In genomic region chr17:47219621-47220475, GRCh38 we compare ENCODE assay signal across 21 cellular contexts. TPM values are rescaled to one million over a fixed set of nuclear protein-coding genes. Genes with fewer than 3 reads are reported as not detected.
DNase-seq lines count a peak whose midpoint lies in the region; ATAC-seq and TF ChIP-seq lines count a peak whose summit lies in the region.
"Had no signal": no experiment of that assay in that cellular context is flagged by ENCODE, and none has a peak within 500 bp of the region (broad histone marks: within the 10 kb centered on the region; RNA-seq: fewer than 3 reads in every experiment).

No MANE protein-coding gene starts in this region.

- POLR2A ChIA-PET in activated CD8-positive, alpha-beta T cell treated with anti-CD3 and anti-CD28 coated beads for 36 hours (lab: Charles Lee): interaction anchor here (0.6 to 3.0 kb wide), 9 partner anchors 10 to 113 kb away, joined by 3 to 14 read pairs (median 3); no protein-coding TSS in a partner anchor

- no peak overlapping the region for H3K27ac ChIP-seq in DND-41 (ENCODE audit: low read length)
- peak overlapping the region in 7 of 12 donors; percentile 2 to 71 (median 37) for H3K27ac ChIP-seq in heart left ventricle
- no peak overlapping the region for H3K27ac ChIP-seq in neural cell (ENCODE audit: low read length)
- H3K27ac ChIP-seq: brain microvascular endothelial cell, dorsolateral prefrontal cortex, SJCRH30 had no signal

- CTCF ChIA-PET in activated CD8-positive, alpha-beta T cell treated with anti-CD3 and anti-CD28 coated beads for 36 hours (lab: Charles Lee): interaction anchor here (0.7 to 3.2 kb wide), 4 partner anchors 10 to 97 kb away, joined by 3 to 21 read pairs (median 5); no protein-coding TSS in a partner anchor

- no peaks in the 10 kb centered on the region for H3K36me3 Mint-ChIP-seq in activated CD8-positive, alpha-beta T cell treated with anti-CD3 and anti-CD28 coated beads for 36 hours (ENCODE audit: low read depth)
- peaks cover 4% of the 10 kb centered on the region for H3K36me3 Mint-ChIP-seq in type B pancreatic cell

- H3K36me3 ChIP-seq in DND-41 (ENCODE audit: insufficient read depth, low read length) (no peaks in the 10 kb centered on the region), heart left ventricle (no peaks in the 10 kb centered on the region), neural cell (ENCODE audit: insufficient read depth, low read length) (no peaks in the 10 kb centered on the region)
- H3K36me3 ChIP-seq: BE2C, brain microvascular endothelial cell, SJCRH30 had no signal

- no peak overlapping the region for H3K9ac ChIP-seq in DND-41 (ENCODE audit: low read depth, low read length)
- no peak overlapping the region for H3K9ac ChIP-seq in neural cell (ENCODE audit: low read length)

- H3K4me2 ChIP-seq in DND-41 (ENCODE audit: insufficient read depth, low read length): peak overlapping the region; percentile 0; the same call in 1 of the 2 replicates
- H3K4me2 ChIP-seq in neural cell (ENCODE audit: low read length): peak overlapping the region; percentile 56

- 72 to 74% (median 74%) methylated on average over 21 of the region's 21 CpGs for WGBS in heart left ventricle, 4 donors

- DNase-seq in DND-41 (no peak), heart left ventricle (no peak), AG20443 (ENCODE audit: low spot score) (no peak), type B pancreatic cell (ENCODE audit: extremely low spot score, unreplicated experiment) (no peak), mucosa of gallbladder (ENCODE audit: low spot score) (no peak)
- no peak for DNase-seq in activated CD8-positive, alpha-beta T cell treated with anti-CD3 and anti-CD28 coated beads for 36 hours
- DNase-seq: activated CD8-positive, alpha-beta memory T cell treated with anti-CD3 and anti-CD28 coated beads, Interleukin-2, amount 50 U/mL, for 48 hours; activated naive CD4-positive, alpha-beta T cell treated with anti-CD3 and anti-CD28 coated beads, Interleukin-2, amount 50 U/mL, for 16 hours; brain microvascular endothelial cell; DMS 273 treated with DMSO at 0.1 percent for 48 hours; dorsolateral prefrontal cortex; GF-D8; HFFc6; NCI-H1105; NCI-H69 had no signal

- TF ChIP-seq POLR2A in heart left ventricle (IDR thresholded peaks at IDR 0.05): no peak

- H2AFZ ChIP-seq in DND-41 (ENCODE audit: low read depth, low read length) (no peak overlapping the region), neural cell (ENCODE audit: low read depth, low read length) (no peak overlapping the region)

- no peaks in the 10 kb centered on the region for H3K9me2 ChIP-seq in neural cell (ENCODE audit: insufficient read depth, low read length)

- TF ChIP-seq EP300 in neural cell (conservative IDR thresholded peaks at IDR 0.05; ENCODE audit: poor library complexity, severe bottlenecking): no peak

- intact Hi-C loops in activated CD8-positive, alpha-beta T cell treated with anti-CD3 and anti-CD28 coated beads for 36 hours (cut with micrococcal nuclease): no loop called here
- intact Hi-C loops in heart left ventricle (cut with DNase I): loop anchor here in 1 of 10 donors (10.0 kb wide), 1 partner anchor 585 kb away; no protein-coding TSS in a partner anchor

- TF ChIP-seq RAD21 in neural cell (conservative IDR thresholded peaks at IDR 0.05): no peak

- no peaks in the 10 kb centered on the region for H4K20me1 ChIP-seq in DND-41 (ENCODE audit: insufficient read depth, low read length)
- H4K20me1 ChIP-seq in neural cell (ENCODE audit: insufficient read depth): no peaks in the 10 kb centered on the region

- peaks cover 3% of the 10 kb centered on the region for H3K9me3 ChIP-seq in DND-41 (ENCODE audit: insufficient read depth, low read length, severe bottlenecking)
- no peaks in the 10 kb centered on the region for H3K9me3 ChIP-seq in heart left ventricle
- no peaks in the 10 kb centered on the region for H3K9me3 ChIP-seq in neural cell (ENCODE audit: low read length)
- H3K9me3 ChIP-seq: BE2C had no signal

- H3K4me1 ChIP-seq in DND-41 (ENCODE audit: insufficient read depth, low read length) (peaks cover 24% of the 10 kb centered on the region), heart left ventricle (peaks cover 0 to 56% (median 31%) of the 10 kb centered on the region in 12 donors)

- H3K27me3 Mint-ChIP-seq in activated CD8-positive, alpha-beta T cell treated with anti-CD3 and anti-CD28 coated beads for 36 hours: no peaks in the 10 kb centered on the region
- H3K27me3 Mint-ChIP-seq in type B pancreatic cell: peaks cover 3% of the 10 kb centered on the region

- H3K27me3 ChIP-seq in DND-41 (ENCODE audit: insufficient read depth, low read length, poor library complexity): peaks cover 1% of the 10 kb centered on the region
- H3K27me3 ChIP-seq in heart left ventricle: no peaks in the 10 kb centered on the region
- no peaks in the 10 kb centered on the region for H3K27me3 ChIP-seq in neural cell (ENCODE audit: insufficient read depth, low read depth, low read length)
- H3K27me3 ChIP-seq: BE2C, brain microvascular endothelial cell, SJCRH30 had no signal

- no peaks in the 10 kb centered on the region for H3F3A ChIP-seq in neural cell (ENCODE audit: insufficient read depth, low read length, poor library complexity, severe bottlenecking)

- no peak overlapping the region for H3K4me3 ChIP-seq in DND-41 (ENCODE audit: low read depth in 1 of 2, low read length in 2 of 2)
- H3K4me3 ChIP-seq in heart left ventricle: peak overlapping the region in 1 of 12 donors; percentile 12
- H3K4me3 ChIP-seq in neural cell (ENCODE audit: low read length): peak overlapping the region; percentile 6
- H3K4me3 ChIP-seq: dorsolateral prefrontal cortex, SJCRH30 had no signal

- peaks cover 42% of the 10 kb centered on the region for H3K4me1 Mint-ChIP-seq in activated CD8-positive, alpha-beta T cell treated with anti-CD3 and anti-CD28 coated beads for 36 hours (ENCODE audit: low read depth)
- H3K4me1 Mint-ChIP-seq in type B pancreatic cell (ENCODE audit: unreplicated experiment): peaks cover 7% of the 10 kb centered on the region

- peaks cover 10% of the 10 kb centered on the region for H3K9me3 Mint-ChIP-seq in activated CD8-positive, alpha-beta T cell treated with anti-CD3 and anti-CD28 coated beads for 36 hours
- H3K9me3 Mint-ChIP-seq in type B pancreatic cell: no peaks in the 10 kb centered on the region
- H3K9me3 Mint-ChIP-seq: HFFc6 had no signal

- no peaks in the 10 kb centered on the region for H3K79me2 ChIP-seq in DND-41 (ENCODE audit: insufficient read depth, low read length)
- H3K79me2 ChIP-seq in neural cell (replicated peaks; ENCODE audit: insufficient read depth, low read length): no peaks in the 10 kb centered on the region

- peak overlapping the region; percentile 71 for H3K27ac Mint-ChIP-seq in activated CD8-positive, alpha-beta T cell treated with anti-CD3 and anti-CD28 coated beads for 36 hours
- no peak overlapping the region for H3K27ac Mint-ChIP-seq in type B pancreatic cell
- H3K27ac Mint-ChIP-seq: HFFc6 had no signal

- H3K4me3 Mint-ChIP-seq in activated CD8-positive, alpha-beta T cell treated with anti-CD3 and anti-CD28 coated beads for 36 hours: no peak overlapping the region
- no peak overlapping the region for H3K4me3 Mint-ChIP-seq in type B pancreatic cell
- H3K4me3 Mint-ChIP-seq: HFFc6; T-helper 2 cell treated with Interferon-gamma antibody and Interleukin-4, amounts not matched to agents 5 μg/mL and 100 μg/mL, for 36 hours had no signal

- no peak for TF ChIP-seq CTCF in DND-41 (IDR thresholded peaks at IDR 0.05; ENCODE audit: borderline replicate concordance, extremely low read depth, low read length, poor library complexity, severe bottlenecking)
- no peak for TF ChIP-seq CTCF in activated CD8-positive, alpha-beta T cell treated with anti-CD3 and anti-CD28 coated beads for 36 hours (IDR thresholded peaks at IDR 0.05)
- TF ChIP-seq CTCF in heart left ventricle (IDR thresholded peaks at IDR 0.05): no peak
- no peak for TF ChIP-seq CTCF in neural cell (IDR thresholded peaks at IDR 0.05; ENCODE audit: poor library complexity, severe bottlenecking)
- TF ChIP-seq CTCF in type B pancreatic cell (conservative IDR thresholded peaks at IDR 0.05): no peak

- no peak for ATAC-seq in DND-41 (ENCODE audit: insufficient read depth, low read depth)
- ATAC-seq in activated CD8-positive, alpha-beta T cell treated with anti-CD3 and anti-CD28 coated beads for 36 hours: no peak
- ATAC-seq in heart left ventricle: peak in 2 of 4 donors; percentile 8 to 16

TF ChIP-seq in neural cell, 6 proteins besides CTCF, POLR2A, EP300 and RAD21:
- TF ChIP-seq EZH2 (IDR thresholded peaks at IDR 0.05; ENCODE audit: borderline replicate concordance, insufficient read depth, low read length, poor library complexity, severe bottlenecking) (no peak), POLR2AphosphoS5 (IDR thresholded peaks at IDR 0.05) (no peak)

RNA-seq across cellular contexts. Expression of gene MYL4, which starts 10.7 kb away (rescaled TPM):
- not detected for total RNA-seq in activated CD8-positive, alpha-beta T cell treated with anti-CD3 and anti-CD28 coated beads for 36 hours
- total RNA-seq in heart left ventricle (100 to 1,000 TPM in 3 of 9 donors, 10 to 100 TPM in 6; 24.9 to 186 (median 69.0) TPM), type B pancreatic cell (ENCODE audit: low replicate concordance) (2.4 and 5.1 TPM in 2 replicates), mucosa of gallbladder (0.55 TPM)
- polyA plus RNA-seq in heart left ventricle (100 to 1,000 TPM in 1 of 2 donors, 10 to 100 TPM in 1; 33.0 to 750 TPM), neural cell (not detected in 2 replicates)
- polyA minus RNA-seq in neural cell: not detected in 2 replicates
- total RNA-seq: HFFc6, subcutaneous adipose tissue had no signal

RNA-seq across cellular contexts. Expression of gene CDC27, which starts 30.8 kb away (rescaled TPM):
- 100 to 1,000 TPM; 103 TPM for total RNA-seq in activated CD8-positive, alpha-beta T cell treated with anti-CD3 and anti-CD28 coated beads for 36 hours
- total RNA-seq in heart left ventricle (100 to 1,000 TPM in 2 of 9 donors, 10 to 100 TPM in 7; 43.7 to 110 (median 79.7) TPM), type B pancreatic cell (ENCODE audit: low replicate concordance) (61.9 and 93.4 TPM in 2 replicates), mucosa of gallbladder (75.2 TPM)
- polyA plus RNA-seq in heart left ventricle (10 to 100 TPM; 10.4 to 37.4 TPM), neural cell (47.5 and 50.1 TPM in 2 replicates)
- polyA minus RNA-seq in neural cell: 104 and 108 TPM in 2 replicates

RNA-seq across cellular contexts. Expression of gene ITGB3, which starts 33.8 kb away (rescaled TPM):
- total RNA-seq in activated CD8-positive, alpha-beta T cell treated with anti-CD3 and anti-CD28 coated beads for 36 hours: not detected
- total RNA-seq in heart left ventricle: 10 to 100 TPM in 2 of 9 donors, 1 to 10 TPM in 7; 2.6 to 14.8 (median 4.8) TPM
- polyA plus RNA-seq in heart left ventricle: 1 to 10 TPM; 1.3 to 5.0 TPM
- polyA plus RNA-seq in neural cell: 0.06 TPM in 1 of 2 replicates, not detected in the other
- polyA minus RNA-seq in neural cell: 0.23 and 0.49 TPM in 2 replicates
- total RNA-seq in type B pancreatic cell (ENCODE audit: low replicate concordance): 0.36 and 1.6 TPM in 2 replicates
- 10.6 TPM for total RNA-seq in mucosa of gallbladder
- total RNA-seq: OCI-LY7 had no signal

Comparison
In these comparisons a context has a peak if more than half of its experiments do, and no peak if none do; other contexts are left out.
1. H3K27ac ChIP-seq: peak in heart left ventricle (7 of 12); none in DND-41 (single experiment) and neural cell (single experiment).